29 cellular contexts compared by ENCODE assay signal in genomic region chr11:60743058-60743457, GRCh38. TPM values are rescaled to one million over a fixed set of nuclear protein-coding genes. Genes with fewer than 3 reads are reported as not detected.
"Had no signal": no experiment of that assay in that cellular context is flagged by ENCODE, and none has a peak within 500 bp of the region (broad histone marks: within the 10 kb centered on the region; RNA-seq: fewer than 3 reads in every experiment).

No MANE protein-coding gene starts in this region.

- H3K4me1 ChIP-seq: esophagus muscularis mucosa, gastrocnemius medialis, heart right ventricle, left ventricle myocardium inferior, lower lobe of right lung, sigmoid colon, stomach, transverse colon had no signal

- H3K27ac Mint-ChIP-seq: immature natural killer cell, memory B cell had no signal

- H3K27ac ChIP-seq: coronary artery, epithelial cell of prostate, esophagus muscularis mucosa, gastrocnemius medialis, heart right ventricle, left ventricle myocardium inferior, lower lobe of right lung, sigmoid colon, skin epidermis, stomach, thoracic aorta, transverse colon had no signal

- H3K27me3 ChIP-seq: gastrocnemius medialis, sigmoid colon, stomach had no signal

- H3K36me3 Mint-ChIP-seq: immature natural killer cell, naive B cell had no signal

- H3K4me3 ChIP-seq: coronary artery, esophagus muscularis mucosa, gastrocnemius medialis, heart right ventricle, left ventricle myocardium inferior, lower lobe of right lung, sigmoid colon, skin epidermis, stomach, thoracic aorta, transverse colon had no signal

- H3K9me3 Mint-ChIP-seq: memory B cell had no signal

- H3K36me3 ChIP-seq: esophagus muscularis mucosa, gastrocnemius medialis, heart right ventricle, left ventricle myocardium inferior, lower lobe of right lung, sigmoid colon, stomach, thoracic aorta, transverse colon had no signal

- ATAC-seq: gastrocnemius medialis, heart right ventricle, lower lobe of right lung had no signal

- H3K4me3 Mint-ChIP-seq: immature natural killer cell, memory B cell, naive B cell had no signal

- DNase-seq: effector CD8-positive, alpha-beta T cell; gastrocnemius medialis; heart right ventricle; hypothalamus; immature natural killer cell; left ventricle myocardium inferior; lower lobe of right lung; midbrain; naive B cell; posterior cingulate gyrus; sigmoid colon; stimulated activated CD4-positive, alpha-beta T cell treated with anti-CD3 and anti-CD28 coated beads, Interleukin-12 subunit alpha, Interleukin-12 subunit beta, amount 100 ng/mL, for 4 hours; stimulated activated naive CD4-positive, alpha-beta T cell; stomach; substantia nigra; transverse colon had no signal

- H3K4me1 Mint-ChIP-seq: immature natural killer cell, memory B cell had no signal

- H3K9me3 ChIP-seq: gastrocnemius medialis, lower lobe of right lung, sigmoid colon, thoracic aorta, transverse colon had no signal

RNA-seq across cellular contexts. Expression of gene MS4A15, which starts 13.6 kb away (rescaled TPM):
- total RNA-seq: fibroblast of villous mesenchyme, gastrocnemius medialis, heart right ventricle, left ventricle myocardium inferior, osteocyte, pulmonary artery endothelial cell, sigmoid colon, stomach, thoracic aorta, transverse colon, ureter had no signal
- polyA plus RNA-seq: heart right ventricle, immature natural killer cell, neural cell, stomach had no signal

RNA-seq across cellular contexts. Expression of gene MS4A18, which starts 18.5 kb away (rescaled TPM):
- total RNA-seq: dermis microvascular lymphatic vessel endothelial cell, esophagus muscularis mucosa, fibroblast of villous mesenchyme, gastrocnemius medialis, heart right ventricle, left ventricle myocardium inferior, lower lobe of right lung, osteocyte, pulmonary artery endothelial cell, sigmoid colon, stomach, thoracic aorta, transverse colon, ureter had no signal
- polyA plus RNA-seq: heart right ventricle, immature natural killer cell, keratinocyte, neural cell had no signal

RNA-seq across cellular contexts. Expression of gene MS4A10, which starts 42.1 kb away (rescaled TPM):
- total RNA-seq: dermis microvascular lymphatic vessel endothelial cell, esophagus muscularis mucosa, fibroblast of villous mesenchyme, gastrocnemius medialis, heart right ventricle, left ventricle myocardium inferior, lower lobe of right lung, osteocyte, pulmonary artery endothelial cell, sigmoid colon, thoracic aorta, ureter had no signal
- polyA plus RNA-seq: heart right ventricle, immature natural killer cell, keratinocyte, neural cell, sigmoid colon, stomach had no signal

RNA-seq across cellular contexts. Expression of gene MS4A8, which starts 43.6 kb away (rescaled TPM):
- total RNA-seq: dermis microvascular lymphatic vessel endothelial cell, esophagus muscularis mucosa, fibroblast of villous mesenchyme, heart right ventricle, left ventricle myocardium inferior, osteocyte, pulmonary artery endothelial cell, sigmoid colon, thoracic aorta, ureter had no signal
- polyA plus RNA-seq: heart right ventricle, immature natural killer cell, keratinocyte, neural cell had no signal
